ENCODE assay signal across 1 cellular context in genomic region chr17:67171560-67171959, GRCh38.
TF ChIP-seq lines count a peak whose summit lies in the region.

No MANE protein-coding gene starts in this region.

TF ChIP-seq in SK-N-SH, 30 proteins besides CTCF, POLR2A, EP300 and RAD21 (continued from another document):
- no peak for TF ChIP-seq REST (IDR thresholded peaks at IDR 0.05; ENCODE audit: low read depth, low read length)
- TF ChIP-seq JUND (IDR thresholded peaks at IDR 0.05) = no peak
- no peak for TF ChIP-seq TEAD4 (IDR thresholded peaks at IDR 0.05; ENCODE audit: borderline replicate concordance, insufficient read depth)
- no peak for TF ChIP-seq RCOR1 (IDR thresholded peaks at IDR 0.05; ENCODE audit: low read length)
TF ChIP-seq in SK-N-SH: peak in this region for 0.
